Comparison of ENCODE assay signal across 25 cellular contexts in the genomic region with DNA sequence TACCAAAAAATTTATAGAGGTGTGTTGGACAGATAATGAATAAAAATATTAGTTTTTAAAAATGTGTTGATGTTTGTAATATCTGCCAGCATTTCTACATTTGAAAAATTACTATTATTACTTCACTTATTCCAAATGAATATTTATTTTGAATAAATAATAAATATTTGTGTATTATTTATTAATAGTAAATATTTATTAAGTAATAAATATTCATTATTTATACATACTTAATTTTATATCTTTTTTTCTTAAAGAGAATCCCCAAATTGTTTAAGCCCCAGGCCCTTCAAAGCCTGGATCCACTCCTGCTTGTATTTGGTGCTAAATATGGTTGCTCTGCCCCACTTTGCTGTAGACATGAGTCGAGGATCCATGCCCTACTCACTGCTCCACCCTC.
"Had no signal": no experiment of that assay in that cellular context is flagged by ENCODE, and none has a peak within 500 bp of the region (broad histone marks: within the 10 kb centered on the region; RNA-seq: fewer than 3 reads in every experiment).

No MANE protein-coding gene starts in this region.

- H3K9me3 ChIP-seq: SJCRH30, SK-N-SH had no signal

- H3K36me3 ChIP-seq: SJCRH30 had no signal

- H3K27ac ChIP-seq: SJCRH30 had no signal

- DNase-seq: activated CD4-positive, alpha-beta memory T cell treated with anti-CD3 and anti-CD28 coated beads for 36 hours; activated CD4-positive, alpha-beta T cell treated with anti-CD3 and anti-CD28 coated beads, Interleukin-2, amount 10 ng/mL, durations not matched to agents 7 days and 5 days; activated CD4-positive, CD25-positive, alpha-beta regulatory T cell; activated CD8-positive, alpha-beta memory T cell treated with anti-CD3 and anti-CD28 coated beads for 24 hours; activated gamma-delta T cell; activated naive CD4-positive, alpha-beta T cell treated with anti-CD3 and anti-CD28 coated beads for 36 hours; activated T-cell treated with anti-CD3 and anti-CD28 coated beads, Interleukin-2, amount 50 U/mL, for 48 hours; amygdala; Kasumi-1; KBM-7; NCI-H1048; NCI-H146; NCI-H2029; NCI-H2107; NCI-H345; NCI-H510A; NCI-H526 treated with DMSO at 0.1 percent for 48 hours; NCI-H82; RPMI8226; SJCRH30; SK-N-SH; T-helper 1 cell had no signal

- FAIRE-seq: astrocyte had no signal

- H3K4me3 ChIP-seq: SJCRH30 had no signal

- H3K27me3 ChIP-seq: SJCRH30 had no signal

- H3K4me1 ChIP-seq: SJCRH30 had no signal

- ATAC-seq: activated T-helper 17 cell treated with anti-CD3 and anti-CD28 coated beads, Interleukin-2, amount 50 U/mL, for 72 hours; Right ventricle myocardium inferior had no signal
